ENCODE assay signal across 8 cellular contexts in the genomic region with DNA sequence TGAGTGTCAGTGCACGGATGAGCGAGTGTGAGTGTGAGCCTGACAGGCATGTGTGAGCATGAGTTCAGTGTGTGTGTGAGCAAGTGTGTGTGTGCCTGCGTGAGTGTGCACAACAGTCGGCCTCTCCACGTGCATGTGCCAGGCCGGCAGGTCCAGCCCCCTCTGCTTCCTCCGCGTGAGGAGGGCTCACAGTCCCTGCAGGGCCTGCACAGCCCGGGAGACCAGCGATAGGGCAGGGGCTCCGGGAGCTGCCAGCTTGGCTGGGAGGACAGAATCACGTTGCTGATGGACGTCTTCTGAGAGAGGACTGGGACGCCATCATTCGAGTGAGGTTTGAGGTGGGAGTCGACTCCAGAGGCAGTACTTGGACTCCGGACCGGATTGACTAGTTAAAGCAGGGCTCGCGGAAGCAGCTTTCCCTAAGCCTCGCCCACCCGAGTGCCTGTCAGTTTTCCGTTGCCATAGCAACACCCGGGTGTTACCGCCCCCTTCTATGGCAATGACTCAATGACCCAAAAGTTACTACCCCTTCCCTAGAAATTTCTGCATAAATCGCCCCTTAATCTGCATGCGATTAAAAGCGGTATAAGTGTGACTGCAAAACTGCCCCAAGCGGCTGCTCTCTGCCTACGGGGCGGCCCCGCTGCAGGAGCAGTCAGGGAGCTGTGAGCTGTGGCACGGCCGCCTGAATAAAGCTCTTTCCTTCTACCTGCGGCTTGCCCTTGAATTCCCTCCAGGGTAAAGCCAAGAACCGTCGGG. TPM values are rescaled to one million over a fixed set of nuclear protein-coding genes. Genes with fewer than 3 reads are reported as not detected.
DNase-seq lines count a peak whose midpoint lies in the region; ATAC-seq and FAIRE-seq lines count a peak whose summit lies in the region.

No MANE protein-coding gene starts in this region.

- peak; percentile 25 for DNase-seq in NCI-H1436 (lab: John Stamatoyannopoulos, UW)
- no peak for DNase-seq in NCI-H1436 treated with DMSO at 0.1 percent for 48 hours (lab: John Stamatoyannopoulos, UW)
- peak; percentile 25 for DNase-seq in T-helper 9 cell
- DNase-seq in T47D (ENCODE audit: low read depth in 1 of 2, low spot score in 1 of 2): peak; percentile 64 to 89
- DNase-seq in inferior parietal cortex (ENCODE audit: extremely low spot score): peak; percentile 42
- DNase-seq in small intestine: peak; percentile 73
- DNase-seq in NK-92 (lab: John Stamatoyannopoulos, UW; ENCODE audit: unreplicated experiment): no peak

- in situ Hi-C loops in T47D (cut with HindIII; ENCODE audit: low pct_unique_long_range_greater_than_20kb, low sequenced_read_pairs): no loop called here

- no peaks in the 10 kb centered on the region for H3K4me1 ChIP-seq in small intestine (ENCODE audit: control insufficient read depth in 2 of 2, insufficient read depth in 1 of 2, low read depth in 1 of 2, low read length in 1 of 2)

- no peaks in the 10 kb centered on the region for H3K36me3 ChIP-seq in small intestine (ENCODE audit: control insufficient read depth in 2 of 2, insufficient read depth in 2 of 2, low read length in 2 of 2)

- no peak overlapping the region for H3K27ac ChIP-seq in small intestine (ENCODE audit: low read depth in 1 of 2, low read length in 1 of 2)

- H3K9me3 ChIP-seq in small intestine (ENCODE audit: control insufficient read depth, low read depth): no peaks in the 10 kb centered on the region

- ATAC-seq in HG03135 (IDR thresholded peaks at IDR 0.05; ENCODE audit: unreplicated experiment): peak; percentile 66

- no peak for FAIRE-seq in small intestine (lab: Jason Lieb, UNC)

- peak overlapping the region; percentile 44 to 57 for H3K4me3 ChIP-seq in small intestine (ENCODE audit: low read depth in 1 of 2, low read length in 2 of 2)

- 4 to 6% (median 5%) methylated on average over 36 to 37 of the region's 37 CpGs for WGBS in small intestine, 3 donors

- H3K27me3 ChIP-seq in small intestine (ENCODE audit: control insufficient read depth in 2 of 2, insufficient read depth in 2 of 2, low read length in 2 of 2): peaks cover 0 to 2% of the 10 kb centered on the region in 2 donors

RNA-seq across cellular contexts. Expression of gene CFAP46, which starts 19.7 kb away (rescaled TPM):
- under 1 TPM in 1 of 3 donors, not detected in 2; 0.27 TPM for polyA plus RNA-seq in small intestine

Comparison
In these comparisons a context has a peak if more than half of its experiments do, and no peak if none do; other contexts are left out.
1. DNase-seq: peak in NCI-H1436 (single experiment), T-helper 9 cell (single experiment), T47D (2 of 2), inferior parietal cortex (single experiment) and small intestine (single experiment); none in NCI-H1436 treated with DMSO at 0.1 percent for 48 hours (single experiment) and NK-92 (single experiment).